Comparison of ENCODE assay signal across 10 cellular contexts in the genomic region with DNA sequence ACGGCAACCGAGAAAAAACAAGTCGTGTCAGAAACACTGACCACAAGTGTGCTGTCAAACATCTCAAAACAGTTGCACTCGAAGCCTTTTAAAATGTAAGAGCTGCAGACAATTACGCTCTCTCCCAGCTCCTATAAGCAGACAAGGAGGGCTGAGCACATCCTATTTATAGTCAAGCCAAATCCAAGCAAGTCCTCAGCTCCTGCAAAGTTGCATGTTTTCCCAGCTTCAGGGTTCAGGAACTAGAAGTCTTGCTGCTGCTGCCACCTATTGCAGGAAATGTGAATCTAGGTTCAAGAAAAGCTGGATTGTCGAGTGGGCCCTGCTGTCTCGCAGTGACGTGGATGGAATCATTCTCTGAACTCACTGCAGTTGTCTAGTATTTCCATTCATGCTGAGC. TPM values are rescaled to one million over a fixed set of nuclear protein-coding genes. Genes with fewer than 3 reads are reported as not detected.
DNase-seq lines count a peak whose midpoint lies in the region; ATAC-seq and TF ChIP-seq lines count a peak whose summit lies in the region.
"Had no signal": no experiment of that assay in that cellular context is flagged by ENCODE, and none has a peak within 500 bp of the region (broad histone marks: within the 10 kb centered on the region; RNA-seq: fewer than 3 reads in every experiment).

No MANE protein-coding gene starts in this region.

- H3K4me1 ChIP-seq in gastroesophageal sphincter = peaks cover 0 to 8% (median 0%) of the 10 kb centered on the region in 3 donors

- ATAC-seq in HG03442 (IDR thresholded peaks at IDR 0.05; ENCODE audit: unreplicated experiment) = no peak
- ATAC-seq in gastroesophageal sphincter = no peak
- ATAC-seq in GM19463 (IDR thresholded peaks at IDR 0.05; ENCODE audit: unreplicated experiment) = no peak

- H3K36me3 ChIP-seq in gastroesophageal sphincter = no peaks in the 10 kb centered on the region
- H3K36me3 ChIP-seq: SJSA1 had no signal

- H3K4me3 ChIP-seq in choroid plexus epithelial cell (ENCODE audit: low read depth, low read length) (no peak overlapping the region), gastroesophageal sphincter (no peak overlapping the region)
- H3K4me3 ChIP-seq: SJSA1 had no signal

- TF ChIP-seq EP300 in gastroesophageal sphincter (IDR thresholded peaks at IDR 0.05) = no peak

- no peaks in the 10 kb centered on the region for H3K27me3 ChIP-seq in gastroesophageal sphincter
- H3K27me3 ChIP-seq: SJSA1 had no signal

- peaks cover 0 to 16% (median 0%) of the 10 kb centered on the region in 3 donors for H3K9me3 ChIP-seq in gastroesophageal sphincter
- H3K9me3 ChIP-seq: SJSA1 had no signal

- DNase-seq in DMS53 (lab: John Stamatoyannopoulos, UW) (peak; percentile 67), NCI-H1694 (lab: John Stamatoyannopoulos, UW) (peak; percentile 59), choroid plexus epithelial cell (ENCODE audit: low read depth) (peak; percentile 67), myocyte (ENCODE audit: low read depth) (peak; percentile 57)
- DNase-seq in stimulated activated CD4-positive, alpha-beta T cell treated with anti-CD3 and anti-CD28 coated beads, Interleukin-4, amount 100 ng/mL, for 4 hours = no peak

- no peak overlapping the region for H3K27ac ChIP-seq in gastroesophageal sphincter
- H3K27ac ChIP-seq: epithelial cell of prostate, SJSA1 had no signal

- WGBS in gastroesophageal sphincter (ENCODE audit: low coverage in 1 of 2), 2 donors = 22 to 34% methylated on average over 5 to 7 of the region's 8 CpGs

- TF ChIP-seq CTCF in choroid plexus epithelial cell (conservative IDR thresholded peaks at IDR 0.05; ENCODE audit: low read depth, low read length) (peak; percentile 65), gastroesophageal sphincter (IDR thresholded peaks at IDR 0.05) (peak in 2 of 4 experiments; percentile 11 to 50)

- TF ChIP-seq POLR2A in gastroesophageal sphincter (IDR thresholded peaks at IDR 0.05) = no peak

RNA-seq across cellular contexts. Expression of a gene that starts 15.5 kb away (rescaled TPM):
- 2.7 and 4.6 TPM in 2 replicates for total RNA-seq in myocyte
- polyA plus RNA-seq in myocyte (2012) = 1.3 TPM
- 1 to 10 TPM; 1.1 to 3.8 (median 2.7) TPM for total RNA-seq in gastroesophageal sphincter

Comparison
In these comparisons a context has a peak if more than half of its experiments do, and no peak if none do; other contexts are left out.
1. DNase-seq: peak in DMS53 (single experiment), NCI-H1694 (single experiment), choroid plexus epithelial cell (single experiment) and myocyte (single experiment); none in stimulated activated CD4-positive, alpha-beta T cell treated with anti-CD3 and anti-CD28 coated beads, Interleukin-4, amount 100 ng/mL, for 4 hours (0 of 2).